In genomic region chr3:112974894-112975293, GRCh38 we compare ENCODE assay signal across 12 cellular contexts. TPM values are rescaled to one million over a fixed set of nuclear protein-coding genes. Genes with fewer than 3 reads are reported as not detected.
A peak's percentile ranks its signal among the peaks of the same experiment; 100 is the strongest.
DNase-seq lines count a peak whose midpoint lies in the region; ATAC-seq and TF ChIP-seq lines count a peak whose summit lies in the region.
"Had no signal": no experiment of that assay in that cellular context is flagged by ENCODE, and none has a peak within 500 bp of the region (broad histone marks: within the 10 kb centered on the region; RNA-seq: fewer than 3 reads in every experiment).

TSS of gene CD200R1 (minus strand) at chr3:112975103. CDS start at chr3:112974857, 246 bp downstream.

- peak in 2 of 5 donors; percentile 27 to 51 for DNase-seq in CD8-positive, alpha-beta memory T cell
- DNase-seq in activated naive CD8-positive, alpha-beta T cell treated with anti-CD3 and anti-CD28 coated beads, Interleukin-2, amount 50 U/mL, for 24 hours: no peak
- DNase-seq in naive thymus-derived CD4-positive, alpha-beta T cell: peak in 6 of 9 donors; percentile 22 to 41 (median 34)
- DNase-seq in thyroid gland (no peak), GM20000 (ENCODE audit: low spot score) (no peak)
- DNase-seq: DMS79 treated with DMSO at 0.1 percent for 48 hours; NCI-H526 treated with DMSO at 0.1 percent for 48 hours; stimulated activated CD8-positive, alpha-beta memory T cell treated with anti-CD3 and anti-CD28 coated beads, Interleukin-4, amount 100 ng/mL, for 48 hours had no signal

- H3K4me2 ChIP-seq in Loucy (ENCODE audit: low read depth, low read length, poor library complexity, severe bottlenecking): no peak within 1 kb of the TSS

- peaks cover 0 to 15% (median 0%) of the 10 kb centered on the region in 3 donors for H3K36me3 Mint-ChIP-seq in CD8-positive, alpha-beta memory T cell
- no peaks in the 10 kb centered on the region for H3K36me3 Mint-ChIP-seq in activated naive CD8-positive, alpha-beta T cell treated with anti-CD3 and anti-CD28 coated beads, Interleukin-2, amount 50 U/mL, for 24 hours (ENCODE audit: low read depth)
- peaks cover 0 to 5% (median 0%) of the 10 kb centered on the region in 5 donors for H3K36me3 Mint-ChIP-seq in naive thymus-derived CD4-positive, alpha-beta T cell

- peaks cover 58 to 88% (median 85%) of the 10 kb centered on the region in 3 donors for H3K4me1 Mint-ChIP-seq in CD8-positive, alpha-beta memory T cell
- H3K4me1 Mint-ChIP-seq in activated naive CD8-positive, alpha-beta T cell treated with anti-CD3 and anti-CD28 coated beads, Interleukin-2, amount 50 U/mL, for 24 hours: peaks cover 80% of the 10 kb centered on the region
- peaks cover 52 to 83% (median 69%) of the 10 kb centered on the region in 7 donors for H3K4me1 Mint-ChIP-seq in naive thymus-derived CD4-positive, alpha-beta T cell

- H4K20me1 ChIP-seq in Loucy (ENCODE audit: insufficient read depth, low read length, poor library complexity, severe bottlenecking): no peaks in the 10 kb centered on the region

- H3K79me2 ChIP-seq in Loucy (ENCODE audit: insufficient read depth, low read length): no peaks in the 10 kb centered on the region

- H3K27me3 ChIP-seq in CD8-positive, alpha-beta memory T cell (ENCODE audit: insufficient read depth, low read length, poor library complexity, severe bottlenecking): no peaks in the 10 kb centered on the region
- H3K27me3 ChIP-seq in Loucy (ENCODE audit: insufficient read depth, low read length, poor library complexity, severe bottlenecking) (no peaks in the 10 kb centered on the region), thyroid gland (no peaks in the 10 kb centered on the region)
- no peaks in the 10 kb centered on the region for H3K27me3 ChIP-seq in naive thymus-derived CD4-positive, alpha-beta T cell (ENCODE audit: control insufficient read depth in 2 of 2, insufficient read depth in 2 of 2, low read length in 2 of 2)

- H3K27ac Mint-ChIP-seq in CD8-positive, alpha-beta memory T cell: peak within 1 kb of the TSS; percentile 80 to 97 (median 91)
- H3K27ac Mint-ChIP-seq in activated naive CD8-positive, alpha-beta T cell treated with anti-CD3 and anti-CD28 coated beads, Interleukin-2, amount 50 U/mL, for 24 hours: peak within 1 kb of the TSS; percentile 81
- peak within 1 kb of the TSS; percentile 86 to 97 (median 95) for H3K27ac Mint-ChIP-seq in naive thymus-derived CD4-positive, alpha-beta T cell

- H3K4me3 ChIP-seq in CD8-positive, alpha-beta memory T cell (ENCODE audit: low read length): peak within 1 kb of the TSS; percentile 60
- H3K4me3 ChIP-seq in Loucy (ENCODE audit: low read length, poor library complexity, severe bottlenecking) (no peak within 1 kb of the TSS), thyroid gland (replicated peaks in 1 of 3) (no peak within 1 kb of the TSS)
- peak within 1 kb of the TSS; percentile 72 for H3K4me3 ChIP-seq in naive thymus-derived CD4-positive, alpha-beta T cell (ENCODE audit: low read length)

- TF ChIP-seq POLR2A in thyroid gland (IDR thresholded peaks at IDR 0.05): no peak

- no peaks in the 10 kb centered on the region for H3K36me3 ChIP-seq in CD8-positive, alpha-beta memory T cell (ENCODE audit: insufficient read depth, low read length)
- no peaks in the 10 kb centered on the region for H3K36me3 ChIP-seq in Loucy (ENCODE audit: insufficient read depth, low read length)
- no peaks in the 10 kb centered on the region for H3K36me3 ChIP-seq in naive thymus-derived CD4-positive, alpha-beta T cell (ENCODE audit: control insufficient read depth in 2 of 3, insufficient read depth in 3 of 3, low read length in 3 of 3)
- H3K36me3 ChIP-seq in thyroid gland: no peaks in the 10 kb centered on the region

- CTCF ChIA-PET in CD8-positive, alpha-beta memory T cell (lab: Charles Lee): interaction anchor here (1.2 to 6.4 kb wide), 6 partner anchors 10 to 333 kb away, joined by 4 to 51 read pairs (median 4); partner anchors contain the start of gene CCDC80
- CTCF ChIA-PET in naive thymus-derived CD4-positive, alpha-beta T cell (lab: Charles Lee): interaction anchor here (0.7 to 3.3 kb wide), 9 partner anchors 12 to 333 kb away, joined by 3 to 22 read pairs (median 4); partner anchors contain the start of gene GTPBP8

- H3F3A ChIP-seq in Loucy (ENCODE audit: low read depth): no peaks in the 10 kb centered on the region

- intact Hi-C loops in naive thymus-derived CD4-positive, alpha-beta T cell (cut with micrococcal nuclease): loop anchor here (1.0 to 10.0 kb wide), 8 partner anchors 30 to 840 kb away; partner anchors contain the start of genes ATG3 (in 1 of the 2), CD200R1L (in 1 of the 2), GCSAM (in 1 of the 2) and SLC35A5 (in 1 of the 2)
- intact Hi-C loops in thyroid gland (cut with DNase I): loop anchor here (10.0 kb wide), 2 partner anchors 160 to 390 kb away; no protein-coding TSS in a partner anchor

- H3K27me3 Mint-ChIP-seq in CD8-positive, alpha-beta memory T cell: no peaks in the 10 kb centered on the region
- H3K27me3 Mint-ChIP-seq in activated naive CD8-positive, alpha-beta T cell treated with anti-CD3 and anti-CD28 coated beads, Interleukin-2, amount 50 U/mL, for 24 hours: no peaks in the 10 kb centered on the region
- no peaks in the 10 kb centered on the region for H3K27me3 Mint-ChIP-seq in naive thymus-derived CD4-positive, alpha-beta T cell

- peak within 1 kb of the TSS; percentile 45 for H3K27ac ChIP-seq in CD8-positive, alpha-beta memory T cell (ENCODE audit: low read depth, low read length)
- peak within 1 kb of the TSS; percentile 80 for H3K27ac ChIP-seq in naive thymus-derived CD4-positive, alpha-beta T cell (ENCODE audit: low read depth, low read length)
- no peak within 1 kb of the TSS for H3K27ac ChIP-seq in thyroid gland

- H3K9ac ChIP-seq in Loucy (ENCODE audit: low read depth, low read length, poor library complexity, severe bottlenecking): no peak within 1 kb of the TSS

- TF ChIP-seq CTCF in Loucy (conservative IDR thresholded peaks at IDR 0.05; ENCODE audit: low read length) (no peak), thyroid gland (IDR thresholded peaks at IDR 0.05) (no peak), GM20000 (IDR thresholded peaks at IDR 0.05; ENCODE audit: extremely low read depth, missing control alignments) (no peak)

- no peak for ATAC-seq in activated naive CD8-positive, alpha-beta T cell treated with anti-CD3 and anti-CD28 coated beads, Interleukin-2, amount 50 U/mL, for 24 hours
- ATAC-seq in naive thymus-derived CD4-positive, alpha-beta T cell: peak; percentile 65
- ATAC-seq in GM18517 (IDR thresholded peaks at IDR 0.05; ENCODE audit: unreplicated experiment) (no peak), HG03342 (IDR thresholded peaks at IDR 0.05; ENCODE audit: unreplicated experiment) (no peak)

- peak within 1 kb of the TSS; percentile 89 to 96 (median 95) for H3K4me3 Mint-ChIP-seq in CD8-positive, alpha-beta memory T cell
- peak within 1 kb of the TSS; percentile 75 for H3K4me3 Mint-ChIP-seq in activated naive CD8-positive, alpha-beta T cell treated with anti-CD3 and anti-CD28 coated beads, Interleukin-2, amount 50 U/mL, for 24 hours
- peak within 1 kb of the TSS; percentile 83 to 98 (median 94) for H3K4me3 Mint-ChIP-seq in naive thymus-derived CD4-positive, alpha-beta T cell

- peak within 1 kb of the TSS; percentile 68 for H2AFZ ChIP-seq in Loucy (ENCODE audit: low read length)

- no peaks in the 10 kb centered on the region for H3K9me2 ChIP-seq in Loucy (replicated peaks; ENCODE audit: low read depth, low read length)

- no peaks in the 10 kb centered on the region for H3K9me3 ChIP-seq in CD8-positive, alpha-beta memory T cell (ENCODE audit: low read length)
- H3K9me3 ChIP-seq in Loucy (ENCODE audit: insufficient read depth, low read depth, low read length) (no peaks in the 10 kb centered on the region), thyroid gland (no peaks in the 10 kb centered on the region)
- H3K9me3 ChIP-seq in naive thymus-derived CD4-positive, alpha-beta T cell (ENCODE audit: control insufficient read depth in 2 of 3, low read length in 3 of 3): no peaks in the 10 kb centered on the region

- WGBS in thyroid gland, 2 donors: 71 to 78% methylated on average over 5 of the region's 5 CpGs

- POLR2A ChIA-PET in CD8-positive, alpha-beta memory T cell (lab: Charles Lee): interaction anchor here (1.1 kb wide), 1 partner anchor 16 kb away, joined by 5 read pairs; the partner anchor contains the start of gene GTPBP8
- POLR2A ChIA-PET in naive thymus-derived CD4-positive, alpha-beta T cell (lab: Charles Lee): interaction anchor here (0.9 to 2.1 kb wide), 12 partner anchors 9 to 540 kb away, joined by 3 to 14 read pairs (median 6); partner anchors contain the start of genes GTPBP8 and SPICE1

- H3K9me3 Mint-ChIP-seq in CD8-positive, alpha-beta memory T cell: no peaks in the 10 kb centered on the region
- no peaks in the 10 kb centered on the region for H3K9me3 Mint-ChIP-seq in activated naive CD8-positive, alpha-beta T cell treated with anti-CD3 and anti-CD28 coated beads, Interleukin-2, amount 50 U/mL, for 24 hours
- H3K9me3 Mint-ChIP-seq in naive thymus-derived CD4-positive, alpha-beta T cell: no peaks in the 10 kb centered on the region

- H3K4me1 ChIP-seq in CD8-positive, alpha-beta memory T cell (ENCODE audit: insufficient read depth, low read length): peaks cover 48% of the 10 kb centered on the region
- peaks cover 18% of the 10 kb centered on the region for H3K4me1 ChIP-seq in Loucy (ENCODE audit: insufficient read depth, low read length, poor library complexity, severe bottlenecking)
- H3K4me1 ChIP-seq in naive thymus-derived CD4-positive, alpha-beta T cell (ENCODE audit: control insufficient read depth in 2 of 2, insufficient read depth in 2 of 2, low read length in 2 of 2): peaks cover 28 to 39% of the 10 kb centered on the region in 2 donors
- no peaks in the 10 kb centered on the region for H3K4me1 ChIP-seq in thyroid gland

RNA-seq across cellular contexts. Expression of gene CD200R1, which starts in this region (rescaled TPM):
- total RNA-seq in CD8-positive, alpha-beta memory T cell: 1 to 10 TPM; 3.5 TPM
- polyA plus RNA-seq in CD8-positive, alpha-beta memory T cell: 14.3 TPM
- 10 to 100 TPM; 11.2 to 22.9 (median 17.8) TPM for total RNA-seq in naive thymus-derived CD4-positive, alpha-beta T cell
- polyA plus RNA-seq in naive thymus-derived CD4-positive, alpha-beta T cell: 10 to 100 TPM; 18.8 to 20.9 TPM
- total RNA-seq in thyroid gland: 1 to 10 TPM in 2 of 4 donors, under 1 TPM in 2; 0.75 to 2.1 (median 0.99) TPM
- total RNA-seq: renal cortical epithelial cell had no signal

Comparison
In these comparisons a context has a peak if more than half of its experiments do, and no peak if none do; other contexts are left out.
1. DNase-seq: peak in naive thymus-derived CD4-positive, alpha-beta T cell (6 of 9); none in activated naive CD8-positive, alpha-beta T cell treated with anti-CD3 and anti-CD28 coated beads, Interleukin-2, amount 50 U/mL, for 24 hours (single experiment), thyroid gland (0 of 2) and GM20000 (single experiment).
2. H3K27ac ChIP-seq: peak in CD8-positive, alpha-beta memory T cell (single experiment) and naive thymus-derived CD4-positive, alpha-beta T cell (single experiment); none in thyroid gland (0 of 3).
3. H3K4me3 ChIP-seq: peak in CD8-positive, alpha-beta memory T cell (single experiment) and naive thymus-derived CD4-positive, alpha-beta T cell (single experiment); none in Loucy (single experiment) and thyroid gland (0 of 3).
4. Peak in every context shown above with its lines, with median percentiles within 50 percentile points of each other: H3K27ac Mint-ChIP-seq and H3K4me3 Mint-ChIP-seq.